Comparison of ENCODE assay signal across 8 cellular contexts in the genomic region with DNA sequence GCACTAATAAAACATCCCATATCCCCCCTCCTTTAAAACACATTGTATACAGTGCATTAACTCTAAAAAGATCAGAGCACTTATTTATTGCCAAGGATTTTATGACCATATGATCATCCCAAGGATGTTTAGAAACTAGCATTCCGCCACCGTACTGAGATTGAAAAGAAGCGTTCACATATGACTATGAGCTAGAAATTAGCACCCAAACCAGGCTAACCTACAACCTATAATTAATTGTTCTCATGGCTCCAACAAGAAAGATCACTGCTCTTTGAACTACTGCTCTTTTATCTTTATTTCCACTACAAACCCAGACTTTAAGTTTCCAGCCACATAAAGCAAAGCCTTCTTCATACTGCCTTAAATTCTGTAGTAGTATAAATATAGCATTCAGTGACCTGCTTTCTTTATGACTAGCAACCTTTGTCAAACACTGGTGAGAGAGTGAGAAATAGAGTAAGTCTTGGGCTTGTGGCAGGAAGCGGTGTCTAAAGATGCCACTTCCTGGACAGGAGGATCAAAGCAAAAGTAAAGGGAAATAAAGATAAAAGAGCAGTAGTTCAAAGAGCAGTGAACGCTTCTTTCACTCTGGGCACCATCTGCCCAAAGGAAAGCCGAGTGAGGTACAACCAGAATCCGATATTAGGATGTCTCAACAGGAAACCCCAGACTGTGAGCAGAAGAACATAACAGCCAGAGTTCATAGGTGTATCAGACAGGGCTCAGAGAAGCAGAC.
DNase-seq lines count a peak whose midpoint lies in the region; ATAC-seq and TF ChIP-seq lines count a peak whose summit lies in the region.

No MANE protein-coding gene starts in this region.

- DNase-seq in GM10266 (ENCODE audit: extremely low spot score) (peak; percentile 75), ascending aorta (ENCODE audit: low spot score in 2 of 2) (no peak), pons (ENCODE audit: low spot score) (no peak), HEK293T (ENCODE audit: extremely low spot score) (no peak)
- peak; percentile 35 for DNase-seq in NK-92 treated with Interleukin-12 subunit alpha and Interleukin-12 subunit beta, amount 100 ng/mL, for 24 hours (lab: John Stamatoyannopoulos, UW)
- DNase-seq in activated effector memory CD4-positive, alpha-beta T cell treated with anti-CD3 and anti-CD28 coated beads, Interleukin-2, amount 50 U/mL, for 16 hours = peak; percentile 79
- peak; percentile 48 to 49 for DNase-seq in stimulated activated CD8-positive, alpha-beta memory T cell treated with anti-CD3 and anti-CD28 coated beads, Interleukin-15, amount 100 ng/mL, for 48 hours (ENCODE audit: low read depth in 2 of 2)

- CTCF ChIA-PET in HEK293T (lab: Yijun Ruan, JAX) = interaction anchor here (1.0 kb wide), 1 partner anchor 12 kb away, joined by 7 read pairs; no protein-coding TSS in a partner anchor

- no peaks in the 10 kb centered on the region for H3K9me3 ChIP-seq in ascending aorta

- H3K27me3 ChIP-seq in ascending aorta = no peaks in the 10 kb centered on the region

- no peaks in the 10 kb centered on the region for H3K36me3 ChIP-seq in ascending aorta

- intact Hi-C loops in ascending aorta (cut with DNase I) = loop anchor here (10.0 kb wide), 1 partner anchor 180 kb away; no protein-coding TSS in a partner anchor

- ATAC-seq in HG02571 (IDR thresholded peaks at IDR 0.05; ENCODE audit: unreplicated experiment) = peak; percentile 93

- no peak for TF ChIP-seq CTCF in GM10266 (IDR thresholded peaks at IDR 0.05; ENCODE audit: control insufficient read depth, insufficient read depth, low read depth, missing control alignments)
- no peak for TF ChIP-seq CTCF in ascending aorta (IDR thresholded peaks at IDR 0.05)

- H3K4me1 ChIP-seq in ascending aorta = no peaks in the 10 kb centered on the region

- H3K4me3 ChIP-seq in ascending aorta = no peak overlapping the region

- POLR2A ChIA-PET in HEK293T (lab: Yijun Ruan, JAX) = no interaction called here

- H3K27ac ChIP-seq in ascending aorta = no peak overlapping the region

TF ChIP-seq in HEK293T, 16 proteins besides CTCF, POLR2A, EP300 and RAD21:
- TF ChIP-seq TARDBP (IDR thresholded peaks at IDR 0.05) = no peak
- TF ChIP-seq, protein P1, sequence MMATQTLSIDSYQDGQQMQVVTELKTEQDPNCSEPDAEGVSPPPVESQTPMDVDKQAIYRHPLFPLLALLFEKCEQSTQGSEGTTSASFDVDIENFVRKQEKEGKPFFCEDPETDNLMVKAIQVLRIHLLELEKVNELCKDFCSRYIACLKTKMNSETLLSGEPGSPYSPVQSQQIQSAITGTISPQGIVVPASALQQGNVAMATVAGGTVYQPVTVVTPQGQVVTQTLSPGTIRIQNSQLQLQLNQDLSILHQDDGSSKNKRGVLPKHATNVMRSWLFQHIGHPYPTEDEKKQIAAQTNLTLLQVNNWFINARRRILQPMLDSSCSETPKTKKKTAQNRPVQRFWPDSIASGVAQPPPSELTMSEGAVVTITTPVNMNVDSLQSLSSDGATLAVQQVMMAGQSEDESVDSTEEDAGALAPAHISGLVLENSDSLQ (IDR thresholded peaks at IDR 0.05) = no peak
- no peak for TF ChIP-seq SUZ12 (IDR thresholded peaks at IDR 0.05)
- TF ChIP-seq BHLHE40 (IDR thresholded peaks at IDR 0.05; ENCODE audit: borderline replicate concordance) = no peak
- no peak for TF ChIP-seq NFRKB (IDR thresholded peaks at IDR 0.05)
- no peak for TF ChIP-seq L3MBTL2 (conservative IDR thresholded peaks at IDR 0.05)
- TF ChIP-seq SP1 (IDR thresholded peaks at IDR 0.05) = no peak
- TF ChIP-seq LEF1 (IDR thresholded peaks at IDR 0.05; ENCODE audit: borderline replicate concordance) = no peak
- TF ChIP-seq FOXM1 (IDR thresholded peaks at IDR 0.05; ENCODE audit: borderline replicate concordance) = no peak
- TF ChIP-seq ARNT (IDR thresholded peaks at IDR 0.05) = no peak

Comparison
In these comparisons a context has a peak if more than half of its experiments do, and no peak if none do; other contexts are left out.
1. DNase-seq: peak in GM10266 (single experiment), NK-92 treated with Interleukin-12 subunit alpha and Interleukin-12 subunit beta, amount 100 ng/mL, for 24 hours (single experiment), activated effector memory CD4-positive, alpha-beta T cell treated with anti-CD3 and anti-CD28 coated beads, Interleukin-2, amount 50 U/mL, for 16 hours (single experiment) and stimulated activated CD8-positive, alpha-beta memory T cell treated with anti-CD3 and anti-CD28 coated beads, Interleukin-15, amount 100 ng/mL, for 48 hours (2 of 2); none in ascending aorta (0 of 2), pons (single experiment) and HEK293T (single experiment).